ENCODE assay signal across 6 cellular contexts in genomic region chr2:230625220-230625619, GRCh38.
DNase-seq lines count a peak whose midpoint lies in the region; ATAC-seq, FAIRE-seq and TF ChIP-seq lines count a peak whose summit lies in the region.
"Not testable (repeated sequence)": the region's sequence is repeated elsewhere in the genome, so short reads cannot be mapped to it uniquely, and the experiment has no call there.

No MANE protein-coding gene starts in this region.

- TF ChIP-seq CTCF in HEK293 (tag by site-specific recombination; IDR thresholded peaks at IDR 0.05); K562 (IDR thresholded peaks at IDR 0.05 in 2 of 3, conservative IDR thresholded peaks at IDR 0.05 in 1 of 3; ENCODE audit: insufficient read depth in 2 of 3, low read depth in 1 of 3, low read length in 3 of 3); bronchial epithelial cell (IDR thresholded peaks at IDR 0.05; ENCODE audit: insufficient read depth, low read length, severe bottlenecking): not testable (repeated sequence)

- H3K4me1 Mint-ChIP-seq in activated T-helper 1 cell treated with anti-CD3 and anti-CD28 coated beads, Interleukin-12 subunit alpha, Interleukin-12 subunit beta, Interleukin-2, Interleukin-4 antibody, amounts not matched to agents 30 ng/mL and 10 ng/mL and 1 ng/mL, durations not matched to agents 14 hours and 24 hours and 36 hours (ENCODE audit: low read depth) = peaks cover 18% of the 10 kb centered on the region
- peaks cover 21% of the 10 kb centered on the region for H3K4me1 Mint-ChIP-seq in activated naive CD8-positive, alpha-beta T cell (ENCODE audit: low read depth)
- peaks cover 14% of the 10 kb centered on the region for H3K4me1 Mint-ChIP-seq in stimulated activated effector memory CD8-positive, alpha-beta T cell treated with anti-CD3 and anti-CD28 coated beads, Interleukin-12 subunit alpha, Interleukin-12 subunit beta, amount 100 ng/mL, for 72 hours

- H2AFZ ChIP-seq in K562 (ENCODE audit: low read depth, low read length) = not testable (repeated sequence)

- not testable (repeated sequence) for H3K4me3 Mint-ChIP-seq in activated T-helper 1 cell treated with anti-CD3 and anti-CD28 coated beads, Interleukin-12 subunit alpha, Interleukin-12 subunit beta, Interleukin-2, Interleukin-4 antibody, amounts not matched to agents 30 ng/mL and 10 ng/mL and 1 ng/mL, durations not matched to agents 14 hours and 24 hours and 36 hours; activated naive CD8-positive, alpha-beta T cell; stimulated activated effector memory CD8-positive, alpha-beta T cell treated with anti-CD3 and anti-CD28 coated beads, Interleukin-12 subunit alpha, Interleukin-12 subunit beta, amount 100 ng/mL, for 72 hours

- ATAC-seq in K562; stimulated activated effector memory CD8-positive, alpha-beta T cell treated with anti-CD3 and anti-CD28 coated beads, Interleukin-12 subunit alpha, Interleukin-12 subunit beta, amount 100 ng/mL, for 72 hours: not testable (repeated sequence)

- H3K36me3 Mint-ChIP-seq in activated T-helper 1 cell treated with anti-CD3 and anti-CD28 coated beads, Interleukin-12 subunit alpha, Interleukin-12 subunit beta, Interleukin-2, Interleukin-4 antibody, amounts not matched to agents 30 ng/mL and 10 ng/mL and 1 ng/mL, durations not matched to agents 14 hours and 24 hours and 36 hours (ENCODE audit: low read depth) = peaks cover 13% of the 10 kb centered on the region
- not testable (repeated sequence) for H3K36me3 Mint-ChIP-seq in activated naive CD8-positive, alpha-beta T cell; stimulated activated effector memory CD8-positive, alpha-beta T cell treated with anti-CD3 and anti-CD28 coated beads, Interleukin-12 subunit alpha, Interleukin-12 subunit beta, amount 100 ng/mL, for 72 hours

- H4K20me1 ChIP-seq in K562 (replicated peaks; ENCODE audit: control insufficient read depth, insufficient read depth, low read length) = not testable (repeated sequence)

- H3K27ac ChIP-seq in HEK293 (ENCODE audit: extremely low read depth, low read depth, low read length); K562 (ENCODE audit: extremely low read depth, low read depth, low read length): not testable (repeated sequence)

- POLR2A ChIA-PET in HEK293 (lab: Yijun Ruan, JAX); K562 (lab: Yijun Ruan, JAX): not testable (repeated sequence)

- H3K27me3 ChIP-seq in K562 (ENCODE audit: control insufficient read depth in 2 of 2, insufficient read depth in 2 of 2, low read length in 2 of 2); bronchial epithelial cell (ENCODE audit: control insufficient read depth, insufficient read depth, low read length): not testable (repeated sequence)

- TF ChIP-seq POLR2A in K562 (conservative IDR thresholded peaks at IDR 0.05) = not testable (repeated sequence)

- in situ Hi-C loops in K562 (cut with MboI) = not testable (repeated sequence)

- intact Hi-C loops in activated T-helper 1 cell treated with anti-CD3 and anti-CD28 coated beads, Interleukin-12 subunit alpha, Interleukin-12 subunit beta, Interleukin-2, Interleukin-4 antibody, amounts not matched to agents 30 ng/mL and 10 ng/mL and 1 ng/mL, durations not matched to agents 14 hours and 24 hours and 36 hours (cut with micrococcal nuclease) = loop anchor here (5.0 kb wide), 1 partner anchor 37 kb away; no protein-coding TSS in a partner anchor
- intact Hi-C loops in K562 (cut with micrococcal nuclease) = not testable (repeated sequence)

- TF ChIP-seq EP300 in K562 (IDR thresholded peaks at IDR 0.05; ENCODE audit: low read length) = not testable (repeated sequence)

- 66% methylated on average over 4 of the region's 4 CpGs for WGBS in K562 (ENCODE audit: insufficient coverage, low coverage, missing lambda C conversion rate)

- CTCF ChIA-PET in HEK293 (lab: Yijun Ruan, JAX) = interaction anchor here (1.5 kb wide), 1 partner anchor 559 kb away, joined by 4 read pairs; no protein-coding TSS in a partner anchor
- CTCF ChIA-PET in K562 (lab: Yijun Ruan, JAX; ENCODE audit: low intra/inter-chr PET ratio) = not testable (repeated sequence)

- not testable (repeated sequence) for H3K36me3 ChIP-seq in HEK293 (ENCODE audit: control insufficient read depth in 2 of 2, insufficient read depth in 1 of 2, low read length in 2 of 2); K562 (ENCODE audit: control insufficient read depth, insufficient read depth, low read length); bronchial epithelial cell (ENCODE audit: control insufficient read depth, insufficient read depth, low read length)

- H3K9ac ChIP-seq in K562 (ENCODE audit: insufficient read depth in 1 of 2, low read depth in 2 of 2, low read length in 2 of 2) = not testable (repeated sequence)

- not testable (repeated sequence) for H3K4me1 ChIP-seq in HEK293 (ENCODE audit: control insufficient read depth, insufficient read depth, low read length); K562 (replicated peaks in 1 of 2; ENCODE audit: control insufficient read depth in 2 of 2, insufficient read depth in 2 of 2, low read length in 2 of 2)

- not testable (repeated sequence) for BruUV-seq in K562 (replicated peaks; lab: Mats Ljungman, UMichigan)

- H3K9me3 ChIP-seq in HEK293 (ENCODE audit: control insufficient read depth, insufficient read depth, low read depth, low read length); K562 (replicated peaks; ENCODE audit: control insufficient read depth, insufficient read depth, low read depth, low read length): not testable (repeated sequence)

- not testable (repeated sequence) for H3K4me3 ChIP-seq in HEK293 (ENCODE audit: low read depth, low read length); K562; bronchial epithelial cell (ENCODE audit: low read depth, low read length)

- H3K9me3 Mint-ChIP-seq in activated T-helper 1 cell treated with anti-CD3 and anti-CD28 coated beads, Interleukin-12 subunit alpha, Interleukin-12 subunit beta, Interleukin-2, Interleukin-4 antibody, amounts not matched to agents 30 ng/mL and 10 ng/mL and 1 ng/mL, durations not matched to agents 14 hours and 24 hours and 36 hours = peaks cover 24% of the 10 kb centered on the region
- H3K9me3 Mint-ChIP-seq in activated naive CD8-positive, alpha-beta T cell (ENCODE audit: low read depth); stimulated activated effector memory CD8-positive, alpha-beta T cell treated with anti-CD3 and anti-CD28 coated beads, Interleukin-12 subunit alpha, Interleukin-12 subunit beta, amount 100 ng/mL, for 72 hours: not testable (repeated sequence)

- H3K27me3 Mint-ChIP-seq in activated T-helper 1 cell treated with anti-CD3 and anti-CD28 coated beads, Interleukin-12 subunit alpha, Interleukin-12 subunit beta, Interleukin-2, Interleukin-4 antibody, amounts not matched to agents 30 ng/mL and 10 ng/mL and 1 ng/mL, durations not matched to agents 14 hours and 24 hours and 36 hours (ENCODE audit: insufficient read depth); activated naive CD8-positive, alpha-beta T cell: not testable (repeated sequence)

- FAIRE-seq in K562 (lab: Jason Lieb, UNC) = not testable (repeated sequence)
- peak; percentile 28 for FAIRE-seq in bronchial epithelial cell (lab: Jason Lieb, UNC)

- H3K79me2 ChIP-seq in K562 (ENCODE audit: control insufficient read depth, insufficient read depth, low read length) = not testable (repeated sequence)

- not testable (repeated sequence) for H3K4me2 ChIP-seq in K562 (ENCODE audit: insufficient read depth, low read length)

- not testable (repeated sequence) for TF ChIP-seq RAD21 in K562 (CRISPR knock-in tag; conservative IDR thresholded peaks at IDR 0.05 in 1 of 2, IDR thresholded peaks at IDR 0.05 in 1 of 2)

- H3K9me1 ChIP-seq in K562 (ENCODE audit: control insufficient read depth, insufficient read depth, low read length) = not testable (repeated sequence)

- H3K27ac Mint-ChIP-seq in activated T-helper 1 cell treated with anti-CD3 and anti-CD28 coated beads, Interleukin-12 subunit alpha, Interleukin-12 subunit beta, Interleukin-2, Interleukin-4 antibody, amounts not matched to agents 30 ng/mL and 10 ng/mL and 1 ng/mL, durations not matched to agents 14 hours and 24 hours and 36 hours = peak overlapping the region; percentile 42
- peak overlapping the region; percentile 19 for H3K27ac Mint-ChIP-seq in activated naive CD8-positive, alpha-beta T cell
- peak overlapping the region; percentile 11 for H3K27ac Mint-ChIP-seq in stimulated activated effector memory CD8-positive, alpha-beta T cell treated with anti-CD3 and anti-CD28 coated beads, Interleukin-12 subunit alpha, Interleukin-12 subunit beta, amount 100 ng/mL, for 72 hours

- DNase-seq in activated T-helper 1 cell treated with anti-CD3 and anti-CD28 coated beads, Interleukin-12 subunit alpha, Interleukin-12 subunit beta, Interleukin-2, Interleukin-4 antibody, amounts not matched to agents 30 ng/mL and 10 ng/mL and 1 ng/mL, durations not matched to agents 14 hours and 24 hours and 36 hours (ENCODE audit: low spot score); K562 (ENCODE audit: extremely low read depth in 1 of 4, low spot score in 3 of 4); bronchial epithelial cell (ENCODE audit: low read depth); stimulated activated effector memory CD8-positive, alpha-beta T cell treated with anti-CD3 and anti-CD28 coated beads, Interleukin-12 subunit alpha, Interleukin-12 subunit beta, amount 100 ng/mL, for 72 hours (ENCODE audit: low spot score in 2 of 2): not testable (repeated sequence)

TF ChIP-seq in HEK293, 187 proteins besides CTCF, POLR2A, EP300 and RAD21:
- peak; percentile 89 for TF ChIP-seq ZNF146 (tag by site-specific recombination; IDR thresholded peaks at IDR 0.05)

TF ChIP-seq in K562, 482 proteins besides CTCF, POLR2A, EP300 and RAD21:
- TF ChIP-seq BCOR (IDR thresholded peaks at IDR 0.05) (peak; percentile 45), ZNF146 (CRISPR knock-in tag; IDR thresholded peaks at IDR 0.05; ENCODE audit: unreplicated experiment) (peak; percentile 81)
